ENCODE assay signal across 13 cellular contexts in the genomic region with DNA sequence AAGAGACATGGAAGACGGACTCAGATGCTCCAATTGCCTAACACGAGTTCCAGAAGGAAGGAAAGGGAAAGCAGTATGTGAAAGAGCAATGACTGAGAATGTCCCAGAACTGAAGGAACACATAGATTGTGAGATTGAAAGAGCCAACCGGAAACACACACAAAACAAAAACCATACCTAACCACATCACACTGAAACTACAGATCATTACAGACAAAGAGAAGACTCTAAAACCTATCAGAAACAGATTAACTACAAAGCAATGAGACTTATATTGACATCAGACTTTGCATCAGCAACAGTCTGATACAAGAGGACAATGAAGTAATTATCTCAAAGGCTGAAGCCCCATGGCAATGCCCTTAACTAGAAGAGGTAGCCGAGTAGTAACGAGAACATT. TPM values are rescaled to one million over a fixed set of nuclear protein-coding genes. Genes with fewer than 3 reads are reported as not detected.
DNase-seq lines count a peak whose midpoint lies in the region; ATAC-seq and TF ChIP-seq lines count a peak whose summit lies in the region.
"Had no signal": no experiment of that assay in that cellular context is flagged by ENCODE, and none has a peak within 500 bp of the region (broad histone marks: within the 10 kb centered on the region; RNA-seq: fewer than 3 reads in every experiment).

No MANE protein-coding gene starts in this region.

- no peak for TF ChIP-seq CTCF in GM12865 (IDR thresholded peaks at IDR 0.05; ENCODE audit: insufficient read depth, low read depth, low read length, missing control alignments)
- no peak for TF ChIP-seq CTCF in foreskin fibroblast (IDR thresholded peaks at IDR 0.05; ENCODE audit: low read depth, low read length)

- no peaks in the 10 kb centered on the region for H3K9me3 Mint-ChIP-seq in activated naive CD8-positive, alpha-beta T cell treated with anti-CD3 and anti-CD28 coated beads, Interleukin-2, amount 10 ng/mL, durations not matched to agents 7 days and 5 days
- H3K9me3 Mint-ChIP-seq: CD14-positive monocyte had no signal

- DNase-seq in GM12865 (ENCODE audit: low read depth) (peak; percentile 71), GM19240 (ENCODE audit: insufficient read length, low spot score) (peak; percentile 19), foreskin fibroblast (no peak), midbrain (lab: John Stamatoyannopoulos, UW) (no peak), UCSD-AML1 (lab: John Stamatoyannopoulos, UW; ENCODE audit: unreplicated experiment) (no peak)
- no peak for DNase-seq in activated naive CD8-positive, alpha-beta T cell treated with anti-CD3 and anti-CD28 coated beads, Interleukin-2, amount 10 ng/mL, durations not matched to agents 7 days and 5 days
- DNase-seq: Karpas-422, NCI-H2081 treated with DMSO at 0.1 percent for 48 hours, occipital lobe had no signal

- H3K4me3 Mint-ChIP-seq in activated naive CD8-positive, alpha-beta T cell treated with anti-CD3 and anti-CD28 coated beads, Interleukin-2, amount 10 ng/mL, durations not matched to agents 7 days and 5 days = peak overlapping the region; percentile 49
- H3K4me3 Mint-ChIP-seq: CD14-positive monocyte had no signal

- H3K36me3 Mint-ChIP-seq in activated naive CD8-positive, alpha-beta T cell treated with anti-CD3 and anti-CD28 coated beads, Interleukin-2, amount 10 ng/mL, durations not matched to agents 7 days and 5 days = peaks cover 60% of the 10 kb centered on the region

- peaks cover 18% of the 10 kb centered on the region for H3K4me1 Mint-ChIP-seq in activated naive CD8-positive, alpha-beta T cell treated with anti-CD3 and anti-CD28 coated beads, Interleukin-2, amount 10 ng/mL, durations not matched to agents 7 days and 5 days
- H3K4me1 Mint-ChIP-seq: CD14-positive monocyte had no signal

- ATAC-seq in HG03066 (IDR thresholded peaks at IDR 0.05; ENCODE audit: low read depth, unreplicated experiment) = peak; percentile 91
- peak; percentile 71 for ATAC-seq in activated naive CD8-positive, alpha-beta T cell treated with anti-CD3 and anti-CD28 coated beads, Interleukin-2, amount 10 ng/mL, durations not matched to agents 7 days and 5 days (ENCODE audit: low read depth)
- ATAC-seq in HG02981 (IDR thresholded peaks at IDR 0.05; ENCODE audit: unreplicated experiment) = no peak

- H3K27ac Mint-ChIP-seq in activated naive CD8-positive, alpha-beta T cell treated with anti-CD3 and anti-CD28 coated beads, Interleukin-2, amount 10 ng/mL, durations not matched to agents 7 days and 5 days = peak overlapping the region; percentile 66

- H3K4me3 ChIP-seq in GM12865 (ENCODE audit: low read depth, low read length) (no peak overlapping the region), foreskin fibroblast (ENCODE audit: low read depth in 1 of 2, low read length in 2 of 2) (no peak overlapping the region)

- H3K27me3 Mint-ChIP-seq in activated naive CD8-positive, alpha-beta T cell treated with anti-CD3 and anti-CD28 coated beads, Interleukin-2, amount 10 ng/mL, durations not matched to agents 7 days and 5 days = no peaks in the 10 kb centered on the region

- POLR2A ChIA-PET in activated naive CD8-positive, alpha-beta T cell treated with anti-CD3 and anti-CD28 coated beads, Interleukin-2, amount 10 ng/mL, durations not matched to agents 7 days and 5 days (lab: Charles Lee) = no interaction called here

RNA-seq across cellular contexts. Expression of a gene that starts 45.6 kb away (rescaled TPM):
- 1 to 10 TPM; 1.5 to 1.7 TPM for total RNA-seq in activated naive CD8-positive, alpha-beta T cell treated with anti-CD3 and anti-CD28 coated beads, Interleukin-2, amount 10 ng/mL, durations not matched to agents 7 days and 5 days
- total RNA-seq: left ventricle myocardium superior had no signal

Comparison
In these comparisons a context has a peak if more than half of its experiments do, and no peak if none do; other contexts are left out.
1. DNase-seq: peak in GM12865 (single experiment) and GM19240 (single experiment); none in activated naive CD8-positive, alpha-beta T cell treated with anti-CD3 and anti-CD28 coated beads, Interleukin-2, amount 10 ng/mL, durations not matched to agents 7 days and 5 days (single experiment), foreskin fibroblast (0 of 2), midbrain (single experiment) and UCSD-AML1 (single experiment).